ENCODE assay signal across 28 cellular contexts in the genomic region with DNA sequence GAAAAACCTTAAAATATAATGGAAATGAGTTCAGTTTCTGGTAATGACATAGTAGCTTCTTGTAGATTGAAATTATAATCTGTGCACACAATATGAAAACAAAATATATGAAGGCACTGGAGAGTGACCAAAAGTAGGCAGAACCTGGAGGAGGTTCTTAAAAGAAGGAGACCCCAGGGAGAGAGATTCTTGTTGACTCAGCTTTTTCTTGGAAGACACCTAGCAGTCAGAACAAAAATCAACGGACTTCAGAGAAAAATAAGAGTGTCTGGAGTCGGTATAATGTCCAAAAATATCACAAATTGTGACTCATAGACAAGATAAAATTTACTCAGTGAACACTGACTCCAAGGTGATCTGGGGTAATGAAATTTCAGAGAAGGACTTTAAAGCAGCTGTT.
"Had no signal": no experiment of that assay in that cellular context is flagged by ENCODE, and none has a peak within 500 bp of the region (broad histone marks: within the 10 kb centered on the region; RNA-seq: fewer than 3 reads in every experiment).

No MANE protein-coding gene starts in this region.

- H3K36me3 ChIP-seq: neural progenitor cell, ovary, spleen, suprapubic skin, tibial artery, transverse colon, upper lobe of right lung, uterus had no signal

- H3K4me3 ChIP-seq: neural progenitor cell, ovary, psoas muscle, skin epidermis, smooth muscle cell, spleen, suprapubic skin, testis, tibial artery, transverse colon, upper lobe of right lung, uterus had no signal

- H3K27ac ChIP-seq: neural progenitor cell, ovary, parathyroid adenoma, psoas muscle, skin epidermis, suprapubic skin, testis, tibial artery, transverse colon, upper lobe of right lung, uterus had no signal

- H3K9ac ChIP-seq: neural progenitor cell, parathyroid adenoma had no signal

- H3K4me1 ChIP-seq: neural progenitor cell, parathyroid adenoma, psoas muscle, spleen, suprapubic skin, testis, tibial artery, transverse colon, upper lobe of right lung, uterus had no signal

- H3K27me3 ChIP-seq: neural progenitor cell, ovary, spleen, suprapubic skin, testis, tibial artery, transverse colon, upper lobe of right lung, uterus had no signal

- H3K9me3 ChIP-seq: ovary, psoas muscle, suprapubic skin, testis, tibial artery, transverse colon, upper lobe of right lung, uterus had no signal

- H2AFZ ChIP-seq: neural progenitor cell, parathyroid adenoma had no signal

- H3K4me2 ChIP-seq: neural progenitor cell, smooth muscle cell had no signal

- ATAC-seq: natural killer cell; psoas muscle; right cardiac atrium; sciatic nerve; stimulated activated memory B cell treated with anti-CD40 and anti-IgM and Interleukin-4, amounts not matched to agents 10 μg/mL and 1 μg/mL and 100 μg/mL, for 72 hours; stimulated activated naive CD8-positive, alpha-beta T cell treated with anti-CD3 and anti-CD28 coated beads, Interleukin-15, amount 100 ng/mL, for 72 hours; stimulated activated naive CD8-positive, alpha-beta T cell treated with anti-CD3 and anti-CD28 coated beads, Interleukin-15, Interleukin-2, amounts not matched to agents 100 U/mL and 50 U/mL, for 24 hours; upper lobe of right lung had no signal

- H3K79me2 ChIP-seq: parathyroid adenoma had no signal

- DNase-seq: natural killer cell; occipital lobe; ovary; posterior cingulate gyrus; psoas muscle; right cardiac atrium; spleen; stimulated activated CD4-positive, alpha-beta T cell treated with anti-CD3 and anti-CD28 coated beads, Interleukin-12 subunit alpha, Interleukin-12 subunit beta, amount 100 ng/mL, for 4 hours; stimulated activated CD4-positive, alpha-beta T cell treated with anti-CD3 and anti-CD28 coated beads, Interleukin-1b, Interleukin-23, amount 100 ng/mL, for 48 hours; stimulated activated CD4-positive, alpha-beta T cell treated with anti-CD3 and anti-CD28 coated beads, Interleukin-4, amount 100 ng/mL, for 1 hour; stimulated activated CD4-positive, alpha-beta T cell treated with anti-CD3 and anti-CD28 coated beads, Interleukin-4, amount 100 ng/mL, for 4 hours; stimulated activated CD8-positive, alpha-beta memory T cell treated with anti-CD3 and anti-CD28 coated beads, Interleukin-4, amount 100 ng/mL, for 48 hours; stimulated activated naive CD4-positive, alpha-beta T cell; stimulated activated naive CD8-positive, alpha-beta T cell treated with anti-CD3 and anti-CD28 coated beads, Interleukin-15, amount 100 ng/mL, for 72 hours; stimulated activated naive CD8-positive, alpha-beta T cell treated with anti-CD3 and anti-CD28 coated beads, Interleukin-15, Interleukin-2, amounts not matched to agents 100 U/mL and 50 U/mL, for 24 hours; substantia nigra; testis; tibial artery; transverse colon; upper lobe of right lung; uterus had no signal
